ENCODE assay signal across 1 cellular context in the genomic region with DNA sequence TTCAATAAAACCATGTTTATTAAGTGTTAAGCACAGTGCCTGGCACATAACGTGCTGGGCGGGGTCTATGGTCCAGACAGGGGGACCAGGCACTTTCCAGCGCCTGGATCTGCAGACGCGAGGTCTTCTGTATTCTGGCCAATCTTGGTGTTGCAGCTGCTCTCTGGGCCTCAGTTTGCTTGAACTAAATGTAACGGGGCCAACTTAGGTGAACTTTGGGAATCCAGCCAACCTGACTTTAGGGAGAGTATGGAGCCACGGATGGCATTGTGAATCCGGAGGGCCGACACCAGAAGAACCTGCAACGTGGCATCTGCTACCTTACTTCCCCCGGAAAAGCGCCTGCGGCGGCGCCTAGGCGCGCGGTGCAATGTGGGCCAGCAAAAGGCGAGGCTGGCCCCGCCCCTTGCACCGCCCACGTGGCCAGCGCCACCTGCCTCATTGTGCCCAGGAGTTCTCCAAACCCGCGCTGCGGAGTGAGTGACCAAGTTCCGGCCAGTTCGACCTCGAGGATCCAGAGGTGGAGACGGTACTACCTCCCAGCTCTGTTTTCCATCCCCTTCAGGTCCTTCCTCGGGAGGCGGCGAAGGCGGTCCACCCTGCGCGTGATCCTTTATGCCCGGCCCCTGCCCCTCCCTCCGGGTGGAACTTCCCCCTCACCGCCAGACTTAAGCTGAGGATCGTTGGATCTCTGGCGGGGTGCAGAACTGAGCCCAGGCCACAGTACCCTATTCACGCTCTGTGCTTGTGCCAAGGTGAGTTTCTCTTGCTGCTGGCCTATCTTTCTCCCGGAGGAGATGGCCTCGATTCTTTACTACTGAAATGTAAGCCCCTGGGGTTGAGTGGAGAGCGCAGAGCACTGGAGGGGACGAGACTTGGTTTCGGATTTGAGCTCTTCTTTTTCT.
TF ChIP-seq lines count a peak whose summit lies in the region.

A gene (plus strand): TSS at position 426 of the 905 bp plus-strand sequence. CDS start 10,969 bp downstream, outside the sequence.

TF ChIP-seq in GM12878, 131 proteins besides CTCF, POLR2A, EP300 and RAD21 (continued from another document and continues in another):
- TF ChIP-seq, protein P1, sequence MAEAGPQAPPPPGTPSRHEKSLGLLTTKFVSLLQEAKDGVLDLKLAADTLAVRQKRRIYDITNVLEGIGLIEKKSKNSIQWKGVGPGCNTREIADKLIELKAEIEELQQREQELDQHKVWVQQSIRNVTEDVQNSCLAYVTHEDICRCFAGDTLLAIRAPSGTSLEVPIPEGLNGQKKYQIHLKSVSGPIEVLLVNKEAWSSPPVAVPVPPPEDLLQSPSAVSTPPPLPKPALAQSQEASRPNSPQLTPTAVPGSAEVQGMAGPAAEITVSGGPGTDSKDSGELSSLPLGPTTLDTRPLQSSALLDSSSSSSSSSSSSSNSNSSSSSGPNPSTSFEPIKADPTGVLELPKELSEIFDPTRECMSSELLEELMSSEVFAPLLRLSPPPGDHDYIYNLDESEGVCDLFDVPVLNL (IDR thresholded peaks at IDR 0.05; ENCODE audit: low read depth, low read length), result 0 out of 2 replicates have a peak, but pooled peaks have one; percentile 32
- TF ChIP-seq, protein P2, sequence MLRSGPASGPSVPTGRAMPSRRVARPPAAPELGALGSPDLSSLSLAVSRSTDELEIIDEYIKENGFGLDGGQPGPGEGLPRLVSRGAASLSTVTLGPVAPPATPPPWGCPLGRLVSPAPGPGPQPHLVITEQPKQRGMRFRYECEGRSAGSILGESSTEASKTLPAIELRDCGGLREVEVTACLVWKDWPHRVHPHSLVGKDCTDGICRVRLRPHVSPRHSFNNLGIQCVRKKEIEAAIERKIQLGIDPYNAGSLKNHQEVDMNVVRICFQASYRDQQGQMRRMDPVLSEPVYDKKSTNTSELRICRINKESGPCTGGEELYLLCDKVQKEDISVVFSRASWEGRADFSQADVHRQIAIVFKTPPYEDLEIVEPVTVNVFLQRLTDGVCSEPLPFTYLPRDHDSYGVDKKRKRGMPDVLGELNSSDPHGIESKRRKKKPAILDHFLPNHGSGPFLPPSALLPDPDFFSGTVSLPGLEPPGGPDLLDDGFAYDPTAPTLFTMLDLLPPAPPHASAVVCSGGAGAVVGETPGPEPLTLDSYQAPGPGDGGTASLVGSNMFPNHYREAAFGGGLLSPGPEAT (IDR thresholded peaks at IDR 0.05; ENCODE audit: low read depth), result peak; percentile 84; the same call in 1 of the 2 replicates
- peak; percentile 97 for TF ChIP-seq POLR2AphosphoS5 (IDR thresholded peaks at IDR 0.05; ENCODE audit: low read length)
- TF ChIP-seq RB1 (IDR thresholded peaks at IDR 0.05; ENCODE audit: borderline replicate concordance), result peak; percentile 79; the same call in 1 of the 2 replicates
- peak; percentile 92 for TF ChIP-seq FOXK2 (IDR thresholded peaks at IDR 0.05)
- TF ChIP-seq FOS (IDR thresholded peaks at IDR 0.05; ENCODE audit: borderline replicate concordance, extremely low read depth, insufficient read length), result no peak
- no peak for TF ChIP-seq CBX3 (IDR thresholded peaks at IDR 0.05; ENCODE audit: borderline replicate concordance, low read depth)
- no peak for TF ChIP-seq YBX1 (IDR thresholded peaks at IDR 0.05)
- 0 out of 2 replicates have a peak, but pooled peaks have one; percentile 49 for TF ChIP-seq RCOR1 (conservative IDR thresholded peaks at IDR 0.05; ENCODE audit: low read depth, low read length)
- no peak for TF ChIP-seq JUNB (IDR thresholded peaks at IDR 0.05)
- no peak for TF ChIP-seq ZZZ3 (IDR thresholded peaks at IDR 0.05; ENCODE audit: control insufficient read depth, insufficient read length, low read depth)
- no peak for TF ChIP-seq ZNF24 (IDR thresholded peaks at IDR 0.05)
- peak; percentile 48 for TF ChIP-seq RUNX3 (IDR thresholded peaks at IDR 0.05; ENCODE audit: low read length)
- no peak for TF ChIP-seq SUPT20H (IDR thresholded peaks at IDR 0.05; ENCODE audit: borderline replicate concordance, control insufficient read depth, low read depth, low read length)
- TF ChIP-seq, protein P3, sequence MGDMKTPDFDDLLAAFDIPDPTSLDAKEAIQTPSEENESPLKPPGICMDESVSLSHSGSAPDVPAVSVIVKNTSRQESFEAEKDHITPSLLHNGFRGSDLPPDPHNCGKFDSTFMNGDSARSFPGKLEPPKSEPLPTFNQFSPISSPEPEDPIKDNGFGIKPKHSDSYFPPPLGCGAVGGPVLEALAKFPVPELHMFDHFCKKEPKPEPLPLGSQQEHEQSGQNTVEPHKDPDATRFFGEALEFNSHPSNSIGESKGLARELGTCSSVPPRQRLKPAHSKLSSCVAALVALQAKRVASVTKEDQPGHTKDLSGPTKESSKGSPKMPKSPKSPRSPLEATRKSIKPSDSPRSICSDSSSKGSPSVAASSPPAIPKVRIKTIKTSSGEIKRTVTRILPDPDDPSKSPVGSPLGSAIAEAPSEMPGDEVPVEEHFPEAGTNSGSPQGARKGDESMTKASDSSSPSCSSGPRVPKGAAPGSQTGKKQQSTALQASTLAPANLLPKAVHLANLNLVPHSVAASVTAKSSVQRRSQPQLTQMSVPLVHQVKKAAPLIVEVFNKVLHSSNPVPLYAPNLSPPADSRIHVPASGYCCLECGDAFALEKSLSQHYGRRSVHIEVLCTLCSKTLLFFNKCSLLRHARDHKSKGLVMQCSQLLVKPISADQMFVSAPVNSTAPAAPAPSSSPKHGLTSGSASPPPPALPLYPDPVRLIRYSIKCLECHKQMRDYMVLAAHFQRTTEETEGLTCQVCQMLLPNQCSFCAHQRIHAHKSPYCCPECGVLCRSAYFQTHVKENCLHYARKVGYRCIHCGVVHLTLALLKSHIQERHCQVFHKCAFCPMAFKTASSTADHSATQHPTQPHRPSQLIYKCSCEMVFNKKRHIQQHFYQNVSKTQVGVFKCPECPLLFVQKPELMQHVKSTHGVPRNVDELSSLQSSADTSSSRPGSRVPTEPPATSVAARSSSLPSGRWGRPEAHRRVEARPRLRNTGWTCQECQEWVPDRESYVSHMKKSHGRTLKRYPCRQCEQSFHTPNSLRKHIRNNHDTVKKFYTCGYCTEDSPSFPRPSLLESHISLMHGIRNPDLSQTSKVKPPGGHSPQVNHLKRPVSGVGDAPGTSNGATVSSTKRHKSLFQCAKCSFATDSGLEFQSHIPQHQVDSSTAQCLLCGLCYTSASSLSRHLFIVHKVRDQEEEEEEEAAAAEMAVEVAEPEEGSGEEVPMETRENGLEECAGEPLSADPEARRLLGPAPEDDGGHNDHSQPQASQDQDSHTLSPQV (IDR thresholded peaks at IDR 0.05), result no peak
- TF ChIP-seq CHD2 (IDR thresholded peaks at IDR 0.05; ENCODE audit: borderline replicate concordance, low read depth, low read length), result 0 out of 2 replicates have a peak, but pooled peaks have one; percentile 40
- peak; percentile 82; the same call in 1 of the 2 replicates for TF ChIP-seq SIN3A (IDR thresholded peaks at IDR 0.05; ENCODE audit: low read depth, low read length)
- peak in 1 of 2 experiments; percentile 69; a peak in 2 of 4 replicates for TF ChIP-seq IKZF2 (IDR thresholded peaks at IDR 0.05)
- no peak; the same call in 1 of the 2 replicates for TF ChIP-seq MTA3 (IDR thresholded peaks at IDR 0.05; ENCODE audit: borderline replicate concordance, low read length)
- TF ChIP-seq, protein P4, sequence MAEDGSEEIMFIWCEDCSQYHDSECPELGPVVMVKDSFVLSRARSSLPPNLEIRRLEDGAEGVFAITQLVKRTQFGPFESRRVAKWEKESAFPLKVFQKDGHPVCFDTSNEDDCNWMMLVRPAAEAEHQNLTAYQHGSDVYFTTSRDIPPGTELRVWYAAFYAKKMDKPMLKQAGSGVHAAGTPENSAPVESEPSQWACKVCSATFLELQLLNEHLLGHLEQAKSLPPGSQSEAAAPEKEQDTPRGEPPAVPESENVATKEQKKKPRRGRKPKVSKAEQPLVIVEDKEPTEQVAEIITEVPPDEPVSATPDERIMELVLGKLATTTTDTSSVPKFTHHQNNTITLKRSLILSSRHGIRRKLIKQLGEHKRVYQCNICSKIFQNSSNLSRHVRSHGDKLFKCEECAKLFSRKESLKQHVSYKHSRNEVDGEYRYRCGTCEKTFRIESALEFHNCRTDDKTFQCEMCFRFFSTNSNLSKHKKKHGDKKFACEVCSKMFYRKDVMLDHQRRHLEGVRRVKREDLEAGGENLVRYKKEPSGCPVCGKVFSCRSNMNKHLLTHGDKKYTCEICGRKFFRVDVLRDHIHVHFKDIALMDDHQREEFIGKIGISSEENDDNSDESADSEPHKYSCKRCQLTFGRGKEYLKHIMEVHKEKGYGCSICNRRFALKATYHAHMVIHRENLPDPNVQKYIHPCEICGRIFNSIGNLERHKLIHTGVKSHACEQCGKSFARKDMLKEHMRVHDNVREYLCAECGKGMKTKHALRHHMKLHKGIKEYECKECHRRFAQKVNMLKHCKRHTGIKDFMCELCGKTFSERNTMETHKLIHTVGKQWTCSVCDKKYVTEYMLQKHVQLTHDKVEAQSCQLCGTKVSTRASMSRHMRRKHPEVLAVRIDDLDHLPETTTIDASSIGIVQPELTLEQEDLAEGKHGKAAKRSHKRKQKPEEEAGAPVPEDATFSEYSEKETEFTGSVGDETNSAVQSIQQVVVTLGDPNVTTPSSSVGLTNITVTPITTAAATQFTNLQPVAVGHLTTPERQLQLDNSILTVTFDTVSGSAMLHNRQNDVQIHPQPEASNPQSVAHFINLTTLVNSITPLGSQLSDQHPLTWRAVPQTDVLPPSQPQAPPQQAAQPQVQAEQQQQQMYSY (CRISPR knock-in tag; IDR thresholded peaks at IDR 0.05), result no peak
- TF ChIP-seq, protein P5, sequence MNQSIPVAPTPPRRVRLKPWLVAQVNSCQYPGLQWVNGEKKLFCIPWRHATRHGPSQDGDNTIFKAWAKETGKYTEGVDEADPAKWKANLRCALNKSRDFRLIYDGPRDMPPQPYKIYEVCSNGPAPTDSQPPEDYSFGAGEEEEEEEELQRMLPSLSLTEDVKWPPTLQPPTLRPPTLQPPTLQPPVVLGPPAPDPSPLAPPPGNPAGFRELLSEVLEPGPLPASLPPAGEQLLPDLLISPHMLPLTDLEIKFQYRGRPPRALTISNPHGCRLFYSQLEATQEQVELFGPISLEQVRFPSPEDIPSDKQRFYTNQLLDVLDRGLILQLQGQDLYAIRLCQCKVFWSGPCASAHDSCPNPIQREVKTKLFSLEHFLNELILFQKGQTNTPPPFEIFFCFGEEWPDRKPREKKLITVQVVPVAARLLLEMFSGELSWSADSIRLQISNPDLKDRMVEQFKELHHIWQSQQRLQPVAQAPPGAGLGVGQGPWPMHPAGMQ (IDR thresholded peaks at IDR 0.05; ENCODE audit: borderline replicate concordance), result no peak
- TF ChIP-seq MTA2 (IDR thresholded peaks at IDR 0.05; ENCODE audit: low read depth), result no peak
- TF ChIP-seq, protein P6, sequence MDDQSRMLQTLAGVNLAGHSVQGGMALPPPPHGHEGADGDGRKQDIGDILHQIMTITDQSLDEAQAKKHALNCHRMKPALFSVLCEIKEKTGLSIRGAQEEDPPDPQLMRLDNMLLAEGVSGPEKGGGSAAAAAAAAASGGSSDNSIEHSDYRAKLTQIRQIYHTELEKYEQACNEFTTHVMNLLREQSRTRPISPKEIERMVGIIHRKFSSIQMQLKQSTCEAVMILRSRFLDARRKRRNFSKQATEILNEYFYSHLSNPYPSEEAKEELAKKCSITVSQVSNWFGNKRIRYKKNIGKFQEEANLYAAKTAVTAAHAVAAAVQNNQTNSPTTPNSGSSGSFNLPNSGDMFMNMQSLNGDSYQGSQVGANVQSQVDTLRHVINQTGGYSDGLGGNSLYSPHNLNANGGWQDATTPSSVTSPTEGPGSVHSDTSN (IDR thresholded peaks at IDR 0.05; ENCODE audit: insufficient replicate concordance, low read depth, low read length), result no peak
- peak; percentile 86; the same call in 1 of the 2 replicates for TF ChIP-seq HDGF (IDR thresholded peaks at IDR 0.05)
- TF ChIP-seq YY1 (IDR thresholded peaks at IDR 0.05; ENCODE audit: low read depth, low read length), result no peak
- TF ChIP-seq HDAC2 (IDR thresholded peaks at IDR 0.05), result no peak
- TF ChIP-seq, protein P7, sequence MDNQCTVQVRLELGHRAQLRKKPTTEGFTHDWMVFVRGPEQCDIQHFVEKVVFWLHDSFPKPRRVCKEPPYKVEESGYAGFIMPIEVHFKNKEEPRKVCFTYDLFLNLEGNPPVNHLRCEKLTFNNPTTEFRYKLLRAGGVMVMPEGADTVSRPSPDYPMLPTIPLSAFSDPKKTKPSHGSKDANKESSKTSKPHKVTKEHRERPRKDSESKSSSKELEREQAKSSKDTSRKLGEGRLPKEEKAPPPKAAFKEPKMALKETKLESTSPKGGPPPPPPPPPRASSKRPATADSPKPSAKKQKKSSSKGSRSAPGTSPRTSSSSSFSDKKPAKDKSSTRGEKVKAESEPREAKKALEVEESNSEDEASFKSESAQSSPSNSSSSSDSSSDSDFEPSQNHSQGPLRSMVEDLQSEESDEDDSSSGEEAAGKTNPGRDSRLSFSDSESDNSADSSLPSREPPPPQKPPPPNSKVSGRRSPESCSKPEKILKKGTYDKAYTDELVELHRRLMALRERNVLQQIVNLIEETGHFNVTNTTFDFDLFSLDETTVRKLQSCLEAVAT (IDR thresholded peaks at IDR 0.05), result peak; percentile 99
- TF ChIP-seq, protein P8, sequence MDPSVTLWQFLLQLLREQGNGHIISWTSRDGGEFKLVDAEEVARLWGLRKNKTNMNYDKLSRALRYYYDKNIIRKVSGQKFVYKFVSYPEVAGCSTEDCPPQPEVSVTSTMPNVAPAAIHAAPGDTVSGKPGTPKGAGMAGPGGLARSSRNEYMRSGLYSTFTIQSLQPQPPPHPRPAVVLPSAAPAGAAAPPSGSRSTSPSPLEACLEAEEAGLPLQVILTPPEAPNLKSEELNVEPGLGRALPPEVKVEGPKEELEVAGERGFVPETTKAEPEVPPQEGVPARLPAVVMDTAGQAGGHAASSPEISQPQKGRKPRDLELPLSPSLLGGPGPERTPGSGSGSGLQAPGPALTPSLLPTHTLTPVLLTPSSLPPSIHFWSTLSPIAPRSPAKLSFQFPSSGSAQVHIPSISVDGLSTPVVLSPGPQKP (IDR thresholded peaks at IDR 0.05; ENCODE audit: low read depth, low read length), result no peak
- TF ChIP-seq FOXM1 (IDR thresholded peaks at IDR 0.05; ENCODE audit: low read depth, low read length), result 0 out of 2 replicates have a peak, but pooled peaks have one; percentile 12
- no peak for TF ChIP-seq STAT1 (conservative IDR thresholded peaks at IDR 0.05)
- TF ChIP-seq TARDBP (IDR thresholded peaks at IDR 0.05; ENCODE audit: borderline replicate concordance), result no peak
- TF ChIP-seq, protein P9, sequence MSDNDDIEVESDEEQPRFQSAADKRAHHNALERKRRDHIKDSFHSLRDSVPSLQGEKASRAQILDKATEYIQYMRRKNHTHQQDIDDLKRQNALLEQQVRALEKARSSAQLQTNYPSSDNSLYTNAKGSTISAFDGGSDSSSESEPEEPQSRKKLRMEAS (IDR thresholded peaks at IDR 0.05; ENCODE audit: low read depth, low read length), result peak; percentile 97
- peak; percentile 92 for TF ChIP-seq MYC (IDR thresholded peaks at IDR 0.05; ENCODE audit: insufficient read depth, insufficient read length, insufficient replicate concordance, low read length, severe bottlenecking)
